ENCODE assay signal across 8 cellular contexts in the genomic region with DNA sequence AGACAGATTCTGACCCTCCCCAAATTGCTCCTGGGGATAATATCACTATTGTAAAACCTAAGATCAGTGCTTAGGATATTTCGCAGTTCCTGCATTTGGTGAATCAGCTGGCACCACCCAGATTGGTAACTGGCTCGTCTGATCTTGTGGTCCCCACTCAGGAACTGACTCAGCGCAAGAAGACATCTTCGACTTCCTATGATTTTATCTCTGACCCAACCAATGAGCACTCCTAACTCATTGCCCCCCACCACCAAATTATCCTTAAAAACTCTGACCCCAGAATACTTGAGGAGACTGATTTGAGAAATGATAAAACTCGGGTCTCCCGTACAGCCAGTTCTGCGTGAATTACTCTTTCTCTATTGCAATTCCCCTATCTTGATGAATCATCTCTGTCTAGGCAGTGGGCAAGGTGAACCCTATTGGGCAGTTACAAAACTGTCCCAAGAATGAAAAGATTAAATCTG. TPM values are rescaled to one million over a fixed set of nuclear protein-coding genes. Genes with fewer than 3 reads are reported as not detected.
DNase-seq lines count a peak whose midpoint lies in the region; ATAC-seq, FAIRE-seq and TF ChIP-seq lines count a peak whose summit lies in the region.

No MANE protein-coding gene starts in this region.

- H3K79me2 ChIP-seq in DND-41 (ENCODE audit: insufficient read depth, low read length) (no peaks in the 10 kb centered on the region), SK-N-SH (ENCODE audit: insufficient read depth) (no peaks in the 10 kb centered on the region)

- peaks cover 19% of the 10 kb centered on the region for H3K27me3 ChIP-seq in DND-41 (ENCODE audit: insufficient read depth, low read length, poor library complexity)
- H3K27me3 ChIP-seq in SK-N-SH (ENCODE audit: insufficient read depth), result no peaks in the 10 kb centered on the region
- no peaks in the 10 kb centered on the region for H3K27me3 ChIP-seq in small intestine (ENCODE audit: control insufficient read depth in 2 of 2, insufficient read depth in 2 of 2, low read length in 2 of 2)

- no TSS peak for BruUV-seq in Calu3 (replicated peaks; lab: Mats Ljungman, UMichigan)

- peak; percentile 97 for ATAC-seq in DND-41 (ENCODE audit: insufficient read depth, low read depth)
- peak; percentile 91 to 95 for ATAC-seq in activated naive CD4-positive, alpha-beta T cell treated with anti-CD3 and anti-CD28 coated beads, Interleukin-2, amount 50 U/mL, for 72 hours
- no peak for ATAC-seq in HG02870 (IDR thresholded peaks at IDR 0.05; ENCODE audit: unreplicated experiment)

- POLR2A ChIA-PET in SK-N-SH (lab: Yijun Ruan, JAX), result no interaction called here

- CTCF ChIA-PET in SK-N-SH (lab: Yijun Ruan, JAX), result interaction anchor here (1.1 kb wide), 1 partner anchor 55 kb away, joined by 3 read pairs; no protein-coding TSS in a partner anchor
- CTCF ChIA-PET in Calu3 (lab: Charles Lee), result no interaction called here

- H3K9me3 Mint-ChIP-seq in activated naive CD4-positive, alpha-beta T cell treated with anti-CD3 and anti-CD28 coated beads, Interleukin-2, amount 50 U/mL, for 72 hours, result no peaks in the 10 kb centered on the region
- no peaks in the 10 kb centered on the region for H3K9me3 Mint-ChIP-seq in Calu3 (ENCODE audit: low read depth, unreplicated experiment)

- peaks cover 18% of the 10 kb centered on the region for H3K4me1 ChIP-seq in DND-41 (ENCODE audit: insufficient read depth, low read length)
- H3K4me1 ChIP-seq in SK-N-SH (ENCODE audit: control insufficient read depth in 1 of 2, insufficient read depth in 2 of 2, low read depth in 1 of 2, low read length in 1 of 2), result peaks cover 0 to 20% of the 10 kb centered on the region in 2 experiments; a peak in 2 of 4 replicates
- no peaks in the 10 kb centered on the region for H3K4me1 ChIP-seq in small intestine (ENCODE audit: control insufficient read depth in 2 of 2, insufficient read depth in 1 of 2, low read depth in 1 of 2, low read length in 1 of 2)

- H3K27ac ChIP-seq in DND-41 (ENCODE audit: low read length) (no peak overlapping the region), SK-N-SH (ENCODE audit: low read depth in 2 of 2, low read length in 1 of 2) (peak overlapping the region in 1 of 2 experiments; percentile 89; a peak in 3 of 4 replicates), small intestine (ENCODE audit: low read depth in 1 of 2, low read length in 1 of 2) (no peak overlapping the region)

- no peak overlapping the region for H2AFZ ChIP-seq in DND-41 (ENCODE audit: low read depth, low read length)
- H2AFZ ChIP-seq in SK-N-SH (ENCODE audit: low read depth), result peak overlapping the region; percentile 61

- H3K4me3 Mint-ChIP-seq in Calu3 (ENCODE audit: low read depth, unreplicated experiment), result no peak overlapping the region

- peak overlapping the region in 1 of 2 donors; percentile 75 for H3K27ac Mint-ChIP-seq in activated naive CD4-positive, alpha-beta T cell treated with anti-CD3 and anti-CD28 coated beads, Interleukin-2, amount 50 U/mL, for 72 hours
- H3K27ac Mint-ChIP-seq in Calu3 (ENCODE audit: unreplicated experiment), result no peak overlapping the region

- H3K36me3 Mint-ChIP-seq in activated naive CD4-positive, alpha-beta T cell treated with anti-CD3 and anti-CD28 coated beads, Interleukin-2, amount 50 U/mL, for 72 hours, result peaks cover 0 to 7% of the 10 kb centered on the region in 2 donors
- no peaks in the 10 kb centered on the region for H3K36me3 Mint-ChIP-seq in Calu3 (ENCODE audit: insufficient read depth, unreplicated experiment)

- TF ChIP-seq RAD21 in SK-N-SH (IDR thresholded peaks at IDR 0.05; ENCODE audit: low read length), result no peak

- peak in 1 of 2 experiments; percentile 91; a peak in 2 of 4 replicates for TF ChIP-seq EP300 in SK-N-SH (IDR thresholded peaks at IDR 0.05; ENCODE audit: borderline replicate concordance in 1 of 2, low read depth in 1 of 2, low read length in 1 of 2)

- intact Hi-C loops in Calu3 (cut with micrococcal nuclease; ENCODE audit: unreplicated experiment), result no loop called here

- H3F3A ChIP-seq in SK-N-SH (replicated peaks; ENCODE audit: insufficient read depth), result peaks cover 24% of the 10 kb centered on the region

- no peak for FAIRE-seq in small intestine (lab: Jason Lieb, UNC)

- H3K9ac ChIP-seq in DND-41 (ENCODE audit: low read depth, low read length), result no peak overlapping the region
- peak overlapping the region; percentile 57; the same call in 1 of the 2 replicates for H3K9ac ChIP-seq in SK-N-SH

- peak overlapping the region; percentile 44; the same call in 1 of the 2 replicates for H3K4me2 ChIP-seq in DND-41 (ENCODE audit: insufficient read depth, low read length)
- peak overlapping the region; percentile 68 for H3K4me2 ChIP-seq in SK-N-SH

- peaks cover 36% of the 10 kb centered on the region for H3K27me3 Mint-ChIP-seq in Calu3 (ENCODE audit: unreplicated experiment)

- H3K4me3 ChIP-seq in DND-41 (ENCODE audit: low read depth in 1 of 2, low read length in 2 of 2), result no peak overlapping the region
- H3K4me3 ChIP-seq in SK-N-SH (ENCODE audit: low read depth in 2 of 2, low read length in 1 of 2), result peak overlapping the region; percentile 20 to 24; a peak in 2 of 4 replicates
- no peak overlapping the region for H3K4me3 ChIP-seq in small intestine (ENCODE audit: low read depth in 1 of 2, low read length in 2 of 2)

- H4K20me1 ChIP-seq in DND-41 (ENCODE audit: insufficient read depth, low read length), result no peaks in the 10 kb centered on the region
- H4K20me1 ChIP-seq in SK-N-SH (ENCODE audit: insufficient read depth), result no peaks in the 10 kb centered on the region

- no peaks in the 10 kb centered on the region for H3K9me2 ChIP-seq in SK-N-SH

- H3K9me3 ChIP-seq in DND-41 (ENCODE audit: insufficient read depth, low read length, severe bottlenecking), result no peaks in the 10 kb centered on the region
- H3K9me3 ChIP-seq in SK-N-SH, result no peaks in the 10 kb centered on the region
- no peaks in the 10 kb centered on the region for H3K9me3 ChIP-seq in small intestine (ENCODE audit: control insufficient read depth, low read depth)

- TF ChIP-seq CTCF in DND-41 (IDR thresholded peaks at IDR 0.05; ENCODE audit: borderline replicate concordance, extremely low read depth, low read length, poor library complexity, severe bottlenecking) (no peak), SK-N-SH (IDR thresholded peaks at IDR 0.05) (peak; percentile 27), Calu3 (IDR thresholded peaks at IDR 0.05; ENCODE audit: unreplicated experiment) (no peak)

- no peaks in the 10 kb centered on the region for H3K4me1 Mint-ChIP-seq in Calu3 (ENCODE audit: low read depth, unreplicated experiment)

- H3K36me3 ChIP-seq in DND-41 (ENCODE audit: insufficient read depth, low read length) (no peaks in the 10 kb centered on the region), SK-N-SH (replicated peaks in 1 of 2; ENCODE audit: control insufficient read depth in 1 of 2, insufficient read depth in 2 of 2, low read length in 1 of 2) (no peaks in the 10 kb centered on the region), small intestine (ENCODE audit: control insufficient read depth in 2 of 2, insufficient read depth in 2 of 2, low read length in 2 of 2) (no peaks in the 10 kb centered on the region)

- 24% methylated on average over 7 of the region's 7 CpGs for WGBS in SK-N-SH (ENCODE audit: low lambda C conversion rate)
- 50 to 66% (median 58%) methylated on average over 7 of the region's 7 CpGs for WGBS in small intestine, 3 donors

- DNase-seq in DND-41 (peak; percentile 71), SK-N-SH (no peak), small intestine (peak; percentile 18), NCI-H345 (lab: John Stamatoyannopoulos, UW) (no peak), 8988T (no peak), Calu3 (no peak)
- DNase-seq in activated naive CD4-positive, alpha-beta T cell treated with anti-CD3 and anti-CD28 coated beads, Interleukin-2, amount 50 U/mL, for 72 hours (ENCODE audit: low spot score in 2 of 2), result peak; percentile 16 to 63

TF ChIP-seq in SK-N-SH, 30 proteins besides CTCF, POLR2A, EP300 and RAD21 (continues in another document):
- TF ChIP-seq, protein P1, sequence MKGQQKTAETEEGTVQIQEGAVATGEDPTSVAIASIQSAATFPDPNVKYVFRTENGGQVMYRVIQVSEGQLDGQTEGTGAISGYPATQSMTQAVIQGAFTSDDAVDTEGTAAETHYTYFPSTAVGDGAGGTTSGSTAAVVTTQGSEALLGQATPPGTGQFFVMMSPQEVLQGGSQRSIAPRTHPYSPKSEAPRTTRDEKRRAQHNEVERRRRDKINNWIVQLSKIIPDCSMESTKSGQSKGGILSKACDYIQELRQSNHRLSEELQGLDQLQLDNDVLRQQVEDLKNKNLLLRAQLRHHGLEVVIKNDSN (IDR thresholded peaks at IDR 0.05; ENCODE audit: borderline replicate concordance, low read depth), result 0 out of 2 replicates have a peak, but pooled peaks have one; percentile 24
- TF ChIP-seq EZH2phosphoT487 (IDR thresholded peaks at IDR 0.05; ENCODE audit: borderline replicate concordance, low read depth) (no peak), FOXJ3 (CRISPR knock-in tag; IDR thresholded peaks at IDR 0.05) (no peak), TAF1 (IDR thresholded peaks at IDR 0.05; ENCODE audit: borderline replicate concordance, low read depth, low read length) (no peak), RXRA (IDR thresholded peaks at IDR 0.05; ENCODE audit: borderline replicate concordance, low read depth) (peak; percentile 89)

RNA-seq across cellular contexts. Expression of a gene that starts 20.2 kb away (rescaled TPM):
- polyA plus RNA-seq in SK-N-SH (2012; rRNA removed), result 558 and 669 TPM in 2 replicates
- 311 and 514 TPM in 2 replicates for polyA plus RNA-seq in SK-N-SH (2012; cell fraction: cytosol; rRNA removed)
- 151 and 328 TPM in 2 replicates for polyA plus RNA-seq in SK-N-SH (2012; cell fraction: nucleus; rRNA removed)
- total RNA-seq in activated naive CD4-positive, alpha-beta T cell treated with anti-CD3 and anti-CD28 coated beads, Interleukin-2, amount 50 U/mL, for 72 hours, result 10 to 100 TPM; 30.2 to 32.1 TPM
- polyA plus RNA-seq in small intestine, result 10 to 100 TPM in 2 of 3 donors, 1 to 10 TPM in 1; 6.0 to 39.8 (median 13.0) TPM
- total RNA-seq in Calu3 (2022), result 36.9 TPM in 2 replicates

RNA-seq across cellular contexts. Expression of a gene that starts 55.7 kb away (rescaled TPM):
- polyA plus RNA-seq in SK-N-SH (2012; rRNA removed), result 0.02 TPM in 1 of 2 replicates, not detected in the other
- 0.01 and 0.03 TPM in 2 replicates for polyA plus RNA-seq in SK-N-SH (2012; cell fraction: cytosol; rRNA removed)
- polyA plus RNA-seq in SK-N-SH (2012; cell fraction: nucleus; rRNA removed), result 0.01 TPM in 1 of 2 replicates, not detected in the other
- not detected for total RNA-seq in activated naive CD4-positive, alpha-beta T cell treated with anti-CD3 and anti-CD28 coated beads, Interleukin-2, amount 50 U/mL, for 72 hours
- polyA plus RNA-seq in small intestine, result not detected
- not detected in 2 replicates for total RNA-seq in Calu3 (2022)

Comparison
In these comparisons a context has a peak if more than half of its experiments do, and no peak if none do; other contexts are left out.
1. DNase-seq: peak in DND-41 (single experiment), activated naive CD4-positive, alpha-beta T cell treated with anti-CD3 and anti-CD28 coated beads, Interleukin-2, amount 50 U/mL, for 72 hours (2 of 2) and small intestine (single experiment); none in SK-N-SH (single experiment), NCI-H345 (single experiment), 8988T (single experiment) and Calu3 (single experiment).
2. H3K4me3 ChIP-seq: peak in SK-N-SH (2 of 2); none in DND-41 (0 of 2) and small intestine (0 of 2).